8 cellular contexts compared by ENCODE assay signal in the genomic region with DNA sequence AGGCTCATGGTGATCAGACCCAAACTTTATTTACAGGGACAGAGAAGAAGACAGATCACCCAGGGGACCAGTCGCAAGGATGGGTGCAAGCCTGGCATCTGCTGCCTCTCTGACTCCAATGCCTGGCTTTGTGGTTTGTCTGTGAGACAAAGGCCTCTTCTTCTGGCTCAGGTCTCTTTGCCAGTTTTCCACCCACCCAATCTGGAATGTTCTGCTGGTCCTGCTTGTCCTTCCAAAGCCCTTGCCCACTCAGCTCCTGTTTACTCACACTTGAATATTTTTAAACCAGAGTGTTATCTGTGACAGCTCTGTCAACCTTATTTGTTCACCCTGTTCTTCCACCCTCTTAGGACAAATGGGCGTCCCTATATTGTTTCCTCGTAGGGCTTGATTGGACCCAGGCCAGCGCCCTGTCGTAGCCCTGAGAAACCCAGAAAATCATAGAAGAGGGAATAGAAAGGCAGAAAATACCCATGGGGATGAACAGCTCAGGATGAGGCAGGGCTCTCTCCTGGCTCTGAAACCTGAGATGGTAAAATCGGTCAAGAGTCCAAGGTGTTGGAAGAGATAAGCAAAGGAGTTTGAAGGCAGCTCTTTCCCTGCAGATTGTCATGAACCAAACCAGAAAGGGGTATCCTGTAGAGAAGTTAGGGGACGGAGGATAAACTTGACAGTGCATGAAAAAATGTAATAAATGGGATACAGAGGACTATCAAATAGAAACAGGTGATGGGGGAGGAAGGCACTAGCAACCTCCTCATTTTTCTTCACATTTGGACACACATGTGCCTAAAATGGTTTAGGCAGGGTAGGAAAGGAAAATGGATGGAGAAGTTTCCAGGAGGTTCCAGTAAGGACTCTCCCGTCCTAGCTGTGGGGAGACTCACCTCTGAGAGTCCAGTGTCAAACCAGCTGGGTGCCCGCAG. TPM values are rescaled to one million over a fixed set of nuclear protein-coding genes. Genes with fewer than 3 reads are reported as not detected.
DNase-seq lines count a peak whose midpoint lies in the region; ATAC-seq and TF ChIP-seq lines count a peak whose summit lies in the region.

No MANE protein-coding gene starts in this region.

- 0 out of 2 replicates have a peak, but pooled peaks cover 5% of the 10 kb centered on the region for H3K36me3 ChIP-seq in ACC112 (ENCODE audit: insufficient read depth, low read length)
- H3K36me3 ChIP-seq in adrenal gland (replicated peaks in 1 of 2) = no peaks in the 10 kb centered on the region
- H3K36me3 ChIP-seq in heart right ventricle = peaks cover 0 to 33% (median 18%) of the 10 kb centered on the region in 9 donors
- H3K36me3 ChIP-seq in trophoblast cell (ENCODE audit: control insufficient read depth in 1 of 2, insufficient read depth in 2 of 2, low read length in 2 of 2) = no peaks in the 10 kb centered on the region

- intact Hi-C loops in adrenal gland (cut with DNase I) (no loop called here), heart right ventricle (cut with DNase I) (loop anchor here in 4 of 10 donors (5.0 kb wide), 1 partner anchor 34 kb away; a partner anchor contains a TSS)

- no peak overlapping the region for H3K4ac ChIP-seq in trophoblast cell (ENCODE audit: low read depth, low read length)

- peaks cover 31 to 32% of the 10 kb centered on the region in 2 donors for H3K27me3 Mint-ChIP-seq in natural killer cell treated with Interleukin-12 subunit alpha and Interleukin-12 subunit beta and Interleukin-15 and Interleukin-18, amount 100 ng/mL, for 72 hours

- no peak for TF ChIP-seq CTCF in adrenal gland (IDR thresholded peaks at IDR 0.05)
- no peak for TF ChIP-seq CTCF in heart right ventricle (IDR thresholded peaks at IDR 0.05)
- no peak for TF ChIP-seq CTCF in GM13976 (IDR thresholded peaks at IDR 0.05; ENCODE audit: borderline replicate concordance, control extremely low read depth, extremely low read depth, insufficient read depth, missing control alignments)

- peaks cover 8% of the 10 kb centered on the region for H3K79me1 ChIP-seq in trophoblast cell (ENCODE audit: low read length)

- H3K9me3 ChIP-seq in adrenal gland (replicated peaks in 1 of 3) (no peaks in the 10 kb centered on the region), heart right ventricle (no peaks in the 10 kb centered on the region), trophoblast cell (ENCODE audit: insufficient read depth, low read depth, low read length) (peaks cover 2% of the 10 kb centered on the region)

- no peak overlapping the region for H3K27ac Mint-ChIP-seq in natural killer cell treated with Interleukin-12 subunit alpha and Interleukin-12 subunit beta and Interleukin-15 and Interleukin-18, amount 100 ng/mL, for 72 hours

- peak overlapping the region; percentile 56 for H2AK5ac ChIP-seq in trophoblast cell (ENCODE audit: low read length)

- peak overlapping the region; percentile 9 for H3K9ac ChIP-seq in trophoblast cell (ENCODE audit: low read length)

- H3K14ac ChIP-seq in trophoblast cell (ENCODE audit: low read length) = peak overlapping the region; percentile 53

- no peaks in the 10 kb centered on the region for H3K9me3 Mint-ChIP-seq in natural killer cell treated with Interleukin-12 subunit alpha and Interleukin-12 subunit beta and Interleukin-15 and Interleukin-18, amount 100 ng/mL, for 72 hours

- peak overlapping the region; percentile 9 for H4K8ac ChIP-seq in trophoblast cell (ENCODE audit: low read depth, low read length)

- H4K91ac ChIP-seq in trophoblast cell (ENCODE audit: low read depth, low read length) = peak overlapping the region; percentile 52

- no peak overlapping the region for H2BK5ac ChIP-seq in trophoblast cell (ENCODE audit: low read depth, low read length, poor library complexity)

- H2AFZ ChIP-seq in ACC112 (ENCODE audit: low read length, unreplicated experiment) (no peak overlapping the region), trophoblast cell (ENCODE audit: insufficient read depth, low read length, poor library complexity) (no peak overlapping the region)

- H3K4me1 ChIP-seq in ACC112 (ENCODE audit: control insufficient read depth, insufficient read depth, low read length, unreplicated experiment) (peaks cover 46% of the 10 kb centered on the region), adrenal gland (replicated peaks in 1 of 2) (peaks cover 17 to 30% of the 10 kb centered on the region in 2 donors), heart right ventricle (peaks cover 0 to 22% (median 9%) of the 10 kb centered on the region in 9 donors), trophoblast cell (ENCODE audit: control insufficient read depth in 1 of 2, insufficient read depth in 2 of 2, low read length in 2 of 2) (peaks cover 20 to 24% of the 10 kb centered on the region in 2 experiments)

- peak overlapping the region; percentile 62 for H2BK12ac ChIP-seq in trophoblast cell (ENCODE audit: low read length)

- H3K4me2 ChIP-seq in trophoblast cell (ENCODE audit: low read length) = no peak overlapping the region

- no peak for TF ChIP-seq POLR2A in adrenal gland (IDR thresholded peaks at IDR 0.05)

- DNase-seq in adrenal gland (no peak), heart right ventricle (peak in 1 of 2 donors; percentile 64), trophoblast cell (no peak), GM13976 (ENCODE audit: low spot score) (no peak), HPDE6-E6E7 (ENCODE audit: extremely low spot score) (no peak)
- DNase-seq in natural killer cell treated with Interleukin-12 subunit alpha and Interleukin-12 subunit beta and Interleukin-15 and Interleukin-18, amount 100 ng/mL, for 72 hours (ENCODE audit: low spot score) = no peak

- 77 to 81% (median 79%) methylated on average over 8 to 9 of the region's 9 CpGs for WGBS in adrenal gland, 4 donors
- 21 to 33% methylated on average over 9 of the region's 9 CpGs for WGBS in heart right ventricle, 2 donors
- no CpG with 5 or more reads among the region's 9 CpGs for WGBS in trophoblast cell (ENCODE audit: extremely low coverage, insufficient coverage, insufficient read length)

- H3K18ac ChIP-seq in trophoblast cell (ENCODE audit: low read length) = peak overlapping the region; percentile 5

- peak overlapping the region; percentile 73 for H3K4me3 ChIP-seq in ACC112 (ENCODE audit: low read depth, low read length)
- H3K4me3 ChIP-seq in adrenal gland = peak overlapping the region in 1 of 4 donors; percentile 53
- H3K4me3 ChIP-seq in heart right ventricle = peak overlapping the region; percentile 51 to 69 (median 62)
- H3K4me3 ChIP-seq in trophoblast cell (ENCODE audit: low read depth, low read length) = no peak overlapping the region

- H4K12ac ChIP-seq in trophoblast cell (ENCODE audit: low read depth, low read length) = no peak overlapping the region

- ATAC-seq in heart right ventricle = peak in 7 of 8 donors; percentile 8 to 53 (median 14)
- ATAC-seq in GM21619 (IDR thresholded peaks at IDR 0.05; ENCODE audit: unreplicated experiment) = no peak
- no peak for ATAC-seq in natural killer cell treated with Interleukin-12 subunit alpha and Interleukin-12 subunit beta and Interleukin-15 and Interleukin-18, amount 100 ng/mL, for 72 hours

- no peaks in the 10 kb centered on the region for H3K36me3 Mint-ChIP-seq in natural killer cell treated with Interleukin-12 subunit alpha and Interleukin-12 subunit beta and Interleukin-15 and Interleukin-18, amount 100 ng/mL, for 72 hours

- in situ Hi-C loops in GM13976 (cut with MboI; ENCODE audit: low sequenced_read_pairs, unreplicated experiment) = no loop called here

- H3K23ac ChIP-seq in trophoblast cell (ENCODE audit: low read length) = no peak overlapping the region

- H2BK120ac ChIP-seq in trophoblast cell (ENCODE audit: insufficient read depth, low read length, poor library complexity) = peak overlapping the region; percentile 38

- no peak overlapping the region for H3K4me3 Mint-ChIP-seq in natural killer cell treated with Interleukin-12 subunit alpha and Interleukin-12 subunit beta and Interleukin-15 and Interleukin-18, amount 100 ng/mL, for 72 hours

- peaks cover 17% of the 10 kb centered on the region for H3K79me2 ChIP-seq in ACC112 (ENCODE audit: control insufficient read depth, insufficient read depth, low read length, unreplicated experiment)
- H3K79me2 ChIP-seq in trophoblast cell (ENCODE audit: control insufficient read depth, insufficient read depth, low read length, poor library complexity) = no peaks in the 10 kb centered on the region

- H3K4me1 Mint-ChIP-seq in natural killer cell treated with Interleukin-12 subunit alpha and Interleukin-12 subunit beta and Interleukin-15 and Interleukin-18, amount 100 ng/mL, for 72 hours (ENCODE audit: low read depth in 2 of 2) = no peaks in the 10 kb centered on the region

- H3K27ac ChIP-seq in ACC112 (ENCODE audit: low read depth, low read length) = peak overlapping the region; percentile 78
- H3K27ac ChIP-seq in adrenal gland = peak overlapping the region in 4 of 5 donors; percentile 54 to 87 (median 70)
- peak overlapping the region; percentile 94 to 99 (median 95) for H3K27ac ChIP-seq in heart right ventricle
- no peak overlapping the region for H3K27ac ChIP-seq in trophoblast cell (ENCODE audit: low read depth, low read length)

- H3K27me3 ChIP-seq in ACC112 (ENCODE audit: insufficient read depth, low read length) = no peaks in the 10 kb centered on the region
- H3K27me3 ChIP-seq in adrenal gland = no peaks in the 10 kb centered on the region
- peaks cover 0 to 44% (median 0%) of the 10 kb centered on the region in 7 donors for H3K27me3 ChIP-seq in heart right ventricle
- no peaks in the 10 kb centered on the region for H3K27me3 ChIP-seq in trophoblast cell (ENCODE audit: insufficient read depth, low read length)

RNA-seq across cellular contexts. Expression of a gene that starts 0.7 kb away (rescaled TPM):
- total RNA-seq in adrenal gland (10 to 100 TPM; 38.2 to 87.7 (median 56.3) TPM), heart right ventricle (over 10,000 TPM in 2 of 10 donors, 1,000 to 10,000 TPM in 8; 7,877 to 10,608 (median 8,590) TPM)
- polyA plus RNA-seq in adrenal gland (100 to 1,000 TPM in 1 of 3 donors, 10 to 100 TPM in 2; 77.8 to 108 (median 99.0) TPM), heart right ventricle (over 10,000 TPM in 1 of 2 donors, 1,000 to 10,000 TPM in 1; 7,695 to 25,436 TPM)
- polyA plus RNA-seq in trophoblast cell (2013) = 13.0 and 16.7 TPM in 2 replicates
- total RNA-seq in natural killer cell treated with Interleukin-12 subunit alpha and Interleukin-12 subunit beta and Interleukin-15 and Interleukin-18, amount 100 ng/mL, for 72 hours = not detected

RNA-seq across cellular contexts. Expression of a gene that starts 1.6 kb away (rescaled TPM):
- total RNA-seq in adrenal gland = 1 to 10 TPM in 4 of 8 donors, under 1 TPM in 2, not detected in 2; 0.60 to 2.3 (median 1.3) TPM
- 1 to 10 TPM in 2 of 3 donors, under 1 TPM in 1; 0.51 to 6.1 (median 3.9) TPM for polyA plus RNA-seq in adrenal gland
- 10 to 100 TPM; 18.9 to 65.4 (median 29.1) TPM for total RNA-seq in heart right ventricle
- polyA plus RNA-seq in heart right ventricle = 100 to 1,000 TPM in 1 of 2 donors, 10 to 100 TPM in 1; 37.7 to 136 TPM
- 0.05 TPM in 1 of 2 replicates, not detected in the other for polyA plus RNA-seq in trophoblast cell (2013)
- not detected for total RNA-seq in natural killer cell treated with Interleukin-12 subunit alpha and Interleukin-12 subunit beta and Interleukin-15 and Interleukin-18, amount 100 ng/mL, for 72 hours

RNA-seq across cellular contexts. Expression of a gene that starts 7.8 kb away (rescaled TPM):
- total RNA-seq in adrenal gland (1 to 10 TPM in 4 of 8 donors, under 1 TPM in 2, not detected in 2; 0.53 to 4.2 (median 2.4) TPM), heart right ventricle (1 to 10 TPM in 8 of 10 donors, under 1 TPM in 2; 0.48 to 4.1 (median 1.6) TPM)
- polyA plus RNA-seq in adrenal gland (1 to 10 TPM in 2 of 3 donors, under 1 TPM in 1; 0.68 to 1.9 (median 1.7) TPM), heart right ventricle (1 to 10 TPM; 3.0 to 3.2 TPM)
- 7.1 and 7.4 TPM in 2 replicates for polyA plus RNA-seq in trophoblast cell (2013)
- total RNA-seq in natural killer cell treated with Interleukin-12 subunit alpha and Interleukin-12 subunit beta and Interleukin-15 and Interleukin-18, amount 100 ng/mL, for 72 hours = not detected

RNA-seq across cellular contexts. Expression of a gene that starts 26.2 kb away (rescaled TPM):
- 10 to 100 TPM; 14.8 to 56.0 (median 46.9) TPM for total RNA-seq in adrenal gland
- 10 to 100 TPM in 2 of 3 donors, 1 to 10 TPM in 1; 7.9 to 30.1 (median 11.5) TPM for polyA plus RNA-seq in adrenal gland
- 10 to 100 TPM in 9 of 10 donors, 1 to 10 TPM in 1; 5.6 to 36.8 (median 28.6) TPM for total RNA-seq in heart right ventricle
- polyA plus RNA-seq in heart right ventricle = 1 to 10 TPM; 4.7 to 5.6 TPM
- 3.0 and 3.1 TPM in 2 replicates for polyA plus RNA-seq in trophoblast cell (2013)
- 1 to 10 TPM in 1 of 2 donors, under 1 TPM in 1; 0.45 to 7.3 TPM for total RNA-seq in natural killer cell treated with Interleukin-12 subunit alpha and Interleukin-12 subunit beta and Interleukin-15 and Interleukin-18, amount 100 ng/mL, for 72 hours

RNA-seq across cellular contexts. Expression of a gene that starts 31.6 kb away (rescaled TPM):
- total RNA-seq in adrenal gland (10 to 100 TPM; 26.6 to 60.7 (median 38.9) TPM), heart right ventricle (10 to 100 TPM; 17.5 to 38.5 (median 31.5) TPM)
- polyA plus RNA-seq in adrenal gland (10 to 100 TPM; 46.5 to 80.4 (median 59.6) TPM), heart right ventricle (10 to 100 TPM; 14.7 to 24.6 TPM)
- polyA plus RNA-seq in trophoblast cell (2013) = 18.3 and 18.7 TPM in 2 replicates
- 10 to 100 TPM in 1 of 2 donors, 1 to 10 TPM in 1; 8.4 to 11.8 TPM for total RNA-seq in natural killer cell treated with Interleukin-12 subunit alpha and Interleukin-12 subunit beta and Interleukin-15 and Interleukin-18, amount 100 ng/mL, for 72 hours

Comparison
In these comparisons a context has a peak if more than half of its experiments do, and no peak if none do; other contexts are left out.
1. ATAC-seq: peak in heart right ventricle (7 of 8); none in GM21619 (single experiment) and natural killer cell treated with Interleukin-12 subunit alpha and Interleukin-12 subunit beta and Interleukin-15 and Interleukin-18, amount 100 ng/mL, for 72 hours (0 of 2).
2. RNA of a gene that starts 0.7 kb away (total RNA-seq): 7,877 to 10,608 TPM in heart right ventricle; 38.2 to 87.7 TPM in adrenal gland and not detected in natural killer cell treated with Interleukin-12 subunit alpha and Interleukin-12 subunit beta and Interleukin-15 and Interleukin-18, amount 100 ng/mL, for 72 hours; every median in the first group is over 10 times any median in the second.
3. RNA of a gene that starts 1.6 kb away (total RNA-seq): 18.9 to 65.4 TPM in heart right ventricle; 0.60 to 2.3 TPM in adrenal gland and not detected in natural killer cell treated with Interleukin-12 subunit alpha and Interleukin-12 subunit beta and Interleukin-15 and Interleukin-18, amount 100 ng/mL, for 72 hours; every median in the first group is over 4 times any median in the second.